In the genomic region with DNA sequence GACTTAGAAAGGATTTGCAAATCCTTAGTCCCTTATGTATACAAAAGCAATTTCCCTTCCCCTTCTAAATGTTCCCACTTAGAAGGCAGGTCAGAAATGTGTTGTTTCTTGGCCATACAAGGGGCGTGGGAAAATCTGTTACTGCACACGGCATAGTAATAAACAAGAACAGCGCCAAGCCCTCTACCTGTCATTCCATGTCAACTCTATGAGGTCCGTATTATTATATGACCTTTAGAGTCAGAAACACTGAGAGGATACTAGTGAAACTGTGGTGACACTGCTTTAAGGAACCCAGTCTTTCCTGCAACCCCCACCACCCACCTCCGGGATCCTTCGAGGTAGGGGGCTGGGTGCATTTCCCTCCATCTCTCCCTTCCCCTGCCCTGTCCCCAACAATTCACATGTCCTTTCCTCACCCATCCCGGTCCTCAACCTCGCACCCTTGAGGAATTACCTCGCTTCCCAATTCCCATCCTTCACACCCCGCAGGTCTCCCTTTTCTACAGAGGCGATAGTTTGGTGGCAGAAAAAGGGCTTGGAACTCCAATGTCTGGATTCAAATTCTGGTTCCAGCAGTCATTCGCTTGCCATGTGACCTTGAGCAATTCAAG, we compare ENCODE assay signal across 1 cellular context.
TF ChIP-seq lines count a peak whose summit lies in the region.

No MANE protein-coding gene starts in this region.

TF ChIP-seq in HepG2, 621 proteins besides CTCF, POLR2A, EP300 and RAD21:
- TF ChIP-seq ZNF24 (IDR thresholded peaks at IDR 0.05): no peak
- TF ChIP-seq ZNF879 (CRISPR knock-in tag; IDR thresholded peaks at IDR 0.05): 0 out of 2 replicates have a peak, but pooled peaks have one; percentile 28
- no peak for TF ChIP-seq ZNF329 (CRISPR knock-in tag; IDR thresholded peaks at IDR 0.05; ENCODE audit: low read depth)
- TF ChIP-seq, protein P1, sequence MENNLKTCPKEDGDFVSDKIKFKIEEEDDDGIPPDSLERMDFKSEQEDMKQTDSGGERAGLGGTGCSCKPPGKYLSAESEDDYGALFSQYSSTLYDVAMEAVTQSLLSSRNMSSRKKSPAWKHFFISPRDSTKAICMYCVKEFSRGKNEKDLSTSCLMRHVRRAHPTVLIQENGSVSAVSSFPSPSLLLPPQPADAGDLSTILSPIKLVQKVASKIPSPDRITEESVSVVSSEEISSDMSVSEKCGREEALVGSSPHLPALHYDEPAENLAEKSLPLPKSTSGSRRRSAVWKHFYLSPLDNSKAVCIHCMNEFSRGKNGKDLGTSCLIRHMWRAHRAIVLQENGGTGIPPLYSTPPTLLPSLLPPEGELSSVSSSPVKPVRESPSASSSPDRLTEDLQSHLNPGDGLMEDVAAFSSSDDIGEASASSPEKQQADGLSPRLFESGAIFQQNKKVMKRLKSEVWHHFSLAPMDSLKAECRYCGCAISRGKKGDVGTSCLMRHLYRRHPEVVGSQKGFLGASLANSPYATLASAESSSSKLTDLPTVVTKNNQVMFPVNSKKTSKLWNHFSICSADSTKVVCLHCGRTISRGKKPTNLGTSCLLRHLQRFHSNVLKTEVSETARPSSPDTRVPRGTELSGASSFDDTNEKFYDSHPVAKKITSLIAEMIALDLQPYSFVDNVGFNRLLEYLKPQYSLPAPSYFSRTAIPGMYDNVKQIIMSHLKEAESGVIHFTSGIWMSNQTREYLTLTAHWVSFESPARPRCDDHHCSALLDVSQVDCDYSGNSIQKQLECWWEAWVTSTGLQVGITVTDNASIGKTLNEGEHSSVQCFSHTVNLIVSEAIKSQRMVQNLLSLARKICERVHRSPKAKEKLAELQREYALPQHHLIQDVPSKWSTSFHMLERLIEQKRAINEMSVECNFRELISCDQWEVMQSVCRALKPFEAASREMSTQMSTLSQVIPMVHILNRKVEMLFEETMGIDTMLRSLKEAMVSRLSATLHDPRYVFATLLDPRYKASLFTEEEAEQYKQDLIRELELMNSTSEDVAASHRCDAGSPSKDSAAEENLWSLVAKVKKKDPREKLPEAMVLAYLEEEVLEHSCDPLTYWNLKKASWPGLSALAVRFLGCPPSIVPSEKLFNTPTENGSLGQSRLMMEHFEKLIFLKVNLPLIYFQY (CRISPR knock-in tag; IDR thresholded peaks at IDR 0.05; ENCODE audit: borderline replicate concordance): no peak
- TF ChIP-seq, protein P2, sequence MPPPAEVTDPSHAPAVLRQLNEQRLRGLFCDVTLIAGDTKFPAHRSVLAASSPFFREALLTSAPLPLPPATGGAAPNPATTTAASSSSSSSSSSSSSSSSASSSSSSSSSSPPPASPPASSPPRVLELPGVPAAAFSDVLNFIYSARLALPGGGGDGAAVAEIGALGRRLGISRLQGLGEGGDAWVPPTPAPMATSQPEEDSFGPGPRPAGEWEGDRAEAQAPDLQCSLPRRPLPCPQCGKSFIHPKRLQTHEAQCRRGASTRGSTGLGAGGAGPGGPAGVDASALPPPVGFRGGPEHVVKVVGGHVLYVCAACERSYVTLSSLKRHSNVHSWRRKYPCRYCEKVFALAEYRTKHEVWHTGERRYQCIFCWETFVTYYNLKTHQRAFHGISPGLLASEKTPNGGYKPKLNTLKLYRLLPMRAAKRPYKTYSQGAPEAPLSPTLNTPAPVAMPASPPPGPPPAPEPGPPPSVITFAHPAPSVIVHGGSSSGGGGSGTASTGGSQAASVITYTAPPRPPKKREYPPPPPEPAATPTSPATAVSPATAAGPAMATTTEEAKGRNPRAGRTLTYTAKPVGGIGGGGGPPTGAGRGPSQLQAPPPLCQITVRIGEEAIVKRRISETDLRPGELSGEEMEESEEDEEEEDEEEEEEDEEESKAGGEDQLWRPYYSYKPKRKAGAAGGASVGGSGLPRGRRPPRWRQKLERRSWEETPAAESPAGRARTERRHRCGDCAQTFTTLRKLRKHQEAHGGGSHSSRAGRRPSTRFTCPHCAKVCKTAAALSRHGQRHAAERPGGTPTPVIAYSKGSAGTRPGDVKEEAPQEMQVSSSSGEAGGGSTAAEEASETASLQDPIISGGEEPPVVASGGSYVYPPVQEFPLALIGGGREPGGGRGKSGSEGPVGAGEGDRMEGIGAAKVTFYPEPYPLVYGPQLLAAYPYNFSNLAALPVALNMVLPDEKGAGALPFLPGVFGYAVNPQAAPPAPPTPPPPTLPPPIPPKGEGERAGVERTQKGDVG (CRISPR knock-in tag; IDR thresholded peaks at IDR 0.05; ENCODE audit: borderline replicate concordance): no peak
- TF ChIP-seq, protein P3, sequence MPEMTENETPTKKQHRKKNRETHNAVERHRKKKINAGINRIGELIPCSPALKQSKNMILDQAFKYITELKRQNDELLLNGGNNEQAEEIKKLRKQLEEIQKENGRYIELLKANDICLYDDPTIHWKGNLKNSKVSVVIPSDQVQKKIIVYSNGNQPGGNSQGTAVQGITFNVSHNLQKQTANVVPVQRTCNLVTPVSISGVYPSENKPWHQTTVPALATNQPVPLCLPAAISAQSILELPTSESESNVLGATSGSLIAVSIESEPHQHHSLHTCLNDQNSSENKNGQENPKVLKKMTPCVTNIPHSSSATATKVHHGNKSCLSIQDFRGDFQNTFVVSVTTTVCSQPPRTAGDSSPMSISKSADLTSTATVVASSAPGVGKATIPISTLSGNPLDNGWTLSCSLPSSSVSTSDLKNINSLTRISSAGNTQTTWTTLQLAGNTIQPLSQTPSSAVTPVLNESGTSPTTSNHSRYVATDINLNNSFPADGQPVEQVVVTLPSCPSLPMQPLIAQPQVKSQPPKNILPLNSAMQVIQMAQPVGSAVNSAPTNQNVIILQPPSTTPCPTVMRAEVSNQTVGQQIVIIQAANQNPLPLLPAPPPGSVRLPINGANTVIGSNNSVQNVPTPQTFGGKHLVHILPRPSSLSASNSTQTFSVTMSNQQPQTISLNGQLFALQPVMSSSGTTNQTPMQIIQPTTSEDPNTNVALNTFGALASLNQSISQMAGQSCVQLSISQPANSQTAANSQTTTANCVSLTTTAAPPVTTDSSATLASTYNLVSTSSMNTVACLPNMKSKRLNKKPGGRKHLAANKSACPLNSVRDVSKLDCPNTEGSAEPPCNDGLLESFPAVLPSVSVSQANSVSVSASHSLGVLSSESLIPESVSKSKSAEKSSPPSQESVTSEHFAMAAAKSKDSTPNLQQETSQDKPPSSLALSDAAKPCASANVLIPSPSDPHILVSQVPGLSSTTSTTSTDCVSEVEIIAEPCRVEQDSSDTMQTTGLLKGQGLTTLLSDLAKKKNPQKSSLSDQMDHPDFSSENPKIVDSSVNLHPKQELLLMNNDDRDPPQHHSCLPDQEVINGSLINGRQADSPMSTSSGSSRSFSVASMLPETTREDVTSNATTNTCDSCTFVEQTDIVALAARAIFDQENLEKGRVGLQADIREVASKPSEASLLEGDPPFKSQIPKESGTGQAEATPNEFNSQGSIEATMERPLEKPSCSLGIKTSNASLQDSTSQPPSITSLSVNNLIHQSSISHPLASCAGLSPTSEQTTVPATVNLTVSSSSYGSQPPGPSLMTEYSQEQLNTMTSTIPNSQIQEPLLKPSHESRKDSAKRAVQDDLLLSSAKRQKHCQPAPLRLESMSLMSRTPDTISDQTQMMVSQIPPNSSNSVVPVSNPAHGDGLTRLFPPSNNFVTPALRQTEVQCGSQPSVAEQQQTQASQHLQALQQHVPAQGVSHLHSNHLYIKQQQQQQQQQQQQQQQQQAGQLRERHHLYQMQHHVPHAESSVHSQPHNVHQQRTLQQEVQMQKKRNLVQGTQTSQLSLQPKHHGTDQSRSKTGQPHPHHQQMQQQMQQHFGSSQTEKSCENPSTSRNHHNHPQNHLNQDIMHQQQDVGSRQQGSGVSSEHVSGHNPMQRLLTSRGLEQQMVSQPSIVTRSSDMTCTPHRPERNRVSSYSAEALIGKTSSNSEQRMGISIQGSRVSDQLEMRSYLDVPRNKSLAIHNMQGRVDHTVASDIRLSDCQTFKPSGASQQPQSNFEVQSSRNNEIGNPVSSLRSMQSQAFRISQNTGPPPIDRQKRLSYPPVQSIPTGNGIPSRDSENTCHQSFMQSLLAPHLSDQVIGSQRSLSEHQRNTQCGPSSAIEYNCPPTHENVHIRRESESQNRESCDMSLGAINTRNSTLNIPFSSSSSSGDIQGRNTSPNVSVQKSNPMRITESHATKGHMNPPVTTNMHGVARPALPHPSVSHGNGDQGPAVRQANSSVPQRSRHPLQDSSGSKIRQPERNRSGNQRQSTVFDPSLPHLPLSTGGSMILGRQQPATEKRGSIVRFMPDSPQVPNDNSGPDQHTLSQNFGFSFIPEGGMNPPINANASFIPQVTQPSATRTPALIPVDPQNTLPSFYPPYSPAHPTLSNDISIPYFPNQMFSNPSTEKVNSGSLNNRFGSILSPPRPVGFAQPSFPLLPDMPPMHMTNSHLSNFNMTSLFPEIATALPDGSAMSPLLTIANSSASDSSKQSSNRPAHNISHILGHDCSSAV (CRISPR knock-in tag; IDR thresholded peaks at IDR 0.05; ENCODE audit: borderline replicate concordance): no peak
- TF ChIP-seq GABPB1 (CRISPR knock-in tag; IDR thresholded peaks at IDR 0.05): no peak
- TF ChIP-seq ZNF354B (CRISPR knock-in tag; IDR thresholded peaks at IDR 0.05): no peak
- TF ChIP-seq, protein P4, sequence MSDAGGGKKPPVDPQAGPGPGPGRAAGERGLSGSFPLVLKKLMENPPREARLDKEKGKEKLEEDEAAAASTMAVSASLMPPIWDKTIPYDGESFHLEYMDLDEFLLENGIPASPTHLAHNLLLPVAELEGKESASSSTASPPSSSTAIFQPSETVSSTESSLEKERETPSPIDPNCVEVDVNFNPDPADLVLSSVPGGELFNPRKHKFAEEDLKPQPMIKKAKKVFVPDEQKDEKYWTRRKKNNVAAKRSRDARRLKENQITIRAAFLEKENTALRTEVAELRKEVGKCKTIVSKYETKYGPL (CRISPR knock-in tag; IDR thresholded peaks at IDR 0.05): no peak
- TF ChIP-seq ZNF224 (CRISPR knock-in tag; IDR thresholded peaks at IDR 0.05): 0 out of 2 replicates have a peak, but pooled peaks have one; percentile 56
- no peak for TF ChIP-seq UBTF (CRISPR knock-in tag; IDR thresholded peaks at IDR 0.05)
TF ChIP-seq in HepG2: peak in this region for 2.
